In the genomic region with DNA sequence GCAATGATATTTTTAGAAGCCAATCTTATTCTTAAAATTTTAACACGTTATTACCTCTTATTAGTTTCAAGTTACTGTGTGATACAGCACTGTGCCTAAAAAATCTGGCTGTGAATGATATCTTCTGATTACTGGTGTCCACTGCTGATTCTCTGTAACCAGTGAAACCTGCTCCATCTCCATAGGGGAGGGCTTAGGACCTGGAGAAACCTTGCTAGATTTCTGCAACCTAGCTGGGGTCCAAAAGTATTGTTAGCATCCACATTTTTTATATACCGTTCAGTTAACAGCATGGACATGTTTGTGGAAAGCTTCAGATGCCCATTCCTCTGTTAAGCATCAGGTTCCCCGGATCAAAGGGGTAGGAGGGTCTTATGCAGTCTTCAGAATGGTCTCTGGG, we compare ENCODE assay signal across 24 cellular contexts.
"Had no signal": no experiment of that assay in that cellular context is flagged by ENCODE, and none has a peak within 500 bp of the region (broad histone marks: within the 10 kb centered on the region; RNA-seq: fewer than 3 reads in every experiment).

No MANE protein-coding gene starts in this region.

- H3K27me3 ChIP-seq: ascending aorta, breast epithelium, uterus had no signal

- H3K36me3 ChIP-seq: adrenal gland, ascending aorta, breast epithelium, gastroesophageal sphincter, uterus had no signal

- H3K4me3 ChIP-seq: adrenal gland, ascending aorta, breast epithelium, gastroesophageal sphincter, mucosa of descending colon, uterus had no signal

- ATAC-seq: activated CD4-positive, alpha-beta T cell treated with anti-CD3 and anti-CD28 coated beads for 36 hours; activated T-helper 17 cell treated with anti-CD3 and anti-CD28 coated beads, Interleukin-2, amount 50 U/mL, for 72 hours; gastroesophageal sphincter; mucosa of descending colon had no signal

- H3K4me1 ChIP-seq: adrenal gland, ascending aorta, gastroesophageal sphincter, uterus had no signal

- H3K9me3 ChIP-seq: adrenal gland, ascending aorta, breast epithelium, gastroesophageal sphincter, mucosa of descending colon, uterus had no signal

- DNase-seq: activated CD4-positive, alpha-beta T cell treated with anti-CD3 and anti-CD28 coated beads for 36 hours; activated CD4-positive, alpha-beta T cell treated with anti-CD3 and anti-CD28 coated beads, Interleukin-2, amount 50 U/mL, for 4 hours; activated CD8-positive, alpha-beta memory T cell treated with anti-CD3 and anti-CD28 coated beads for 24 hours; activated CD8-positive, alpha-beta memory T cell treated with anti-CD3 and anti-CD28 coated beads, Interleukin-2, amount 50 U/mL, for 4 hours; activated naive CD4-positive, alpha-beta T cell; activated T-cell treated with anti-CD3 and anti-CD28 coated beads, Interleukin-2, amount 50 U/mL, for 24 hours; adrenal gland; cerebellar nuclear complex; cortex of kidney; endodermal cell; hypothalamus; mucosa of descending colon; naive B cell; occipital lobe; retina; stimulated activated CD4-positive, alpha-beta T cell treated with anti-CD3 and anti-CD28 coated beads, Interleukin-2, amount 100 ng/mL, for 48 hours; stimulated activated CD8-positive, alpha-beta memory T cell treated with anti-CD3 and anti-CD28 coated beads, Interleukin-4, amount 100 ng/mL, for 48 hours; stimulated activated naive B cell treated with anti-CD40 and anti-IgM and Interleukin-4, amounts not matched to agents 10 μg/mL and 1 μg/mL and 100 μg/mL, for 72 hours; T-helper 9 cell; uterus had no signal

- H3K27ac ChIP-seq: adrenal gland, ascending aorta, breast epithelium, gastroesophageal sphincter, uterus had no signal
